ENCODE assay signal across 8 cellular contexts in the genomic region with DNA sequence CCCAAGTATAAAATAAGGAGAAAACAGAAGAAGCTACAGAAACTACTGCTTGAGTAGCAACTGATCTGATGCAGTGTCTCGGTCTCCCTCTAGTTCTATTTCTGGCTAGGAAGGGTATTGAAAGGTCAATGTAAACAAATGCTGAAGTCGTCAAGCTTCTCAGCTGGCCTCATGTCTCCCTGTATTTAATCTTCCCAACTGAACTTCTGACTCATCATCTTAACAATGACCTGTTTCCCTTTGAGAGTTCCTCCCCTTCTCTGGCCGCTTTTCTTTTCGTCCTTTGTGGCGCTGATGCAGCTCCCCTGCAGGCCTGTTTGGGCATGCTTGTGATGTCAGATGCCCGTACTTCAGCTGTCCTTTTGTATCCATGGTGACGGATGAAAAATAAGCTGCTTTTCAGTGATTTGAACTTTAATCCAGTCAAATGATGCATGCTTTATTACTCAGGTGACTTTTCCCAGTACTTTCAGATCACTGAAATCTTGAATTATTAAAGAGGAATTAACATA. TPM values are rescaled to one million over a fixed set of nuclear protein-coding genes. Genes with fewer than 3 reads are reported as not detected.
DNase-seq lines count a peak whose midpoint lies in the region; ATAC-seq and TF ChIP-seq lines count a peak whose summit lies in the region.

No MANE protein-coding gene starts in this region.

- TF ChIP-seq POLR2A in gastrocnemius medialis (IDR thresholded peaks at IDR 0.05) = no peak

- intact Hi-C loops in gastrocnemius medialis (cut with DNase I; ENCODE audit: low total_unique reads) = no loop called here

- no peaks in the 10 kb centered on the region for H3K36me3 ChIP-seq in gastrocnemius medialis

- H3K27ac ChIP-seq in gastrocnemius medialis = peak overlapping the region; percentile 61 to 77 (median 72)

- H3K9me3 ChIP-seq in gastrocnemius medialis = no peaks in the 10 kb centered on the region

- DNase-seq in DMS153 treated with DMSO at 0.1 percent for 48 hours (lab: John Stamatoyannopoulos, UW; ENCODE audit: unreplicated experiment) (peak; percentile 93), NCI-H748 (lab: John Stamatoyannopoulos, UW; ENCODE audit: unreplicated experiment) (peak; percentile 97), brain pericyte (ENCODE audit: low read depth, low spot score) (peak; percentile 98), iPS DF 19.7 (ENCODE audit: low read depth, low spot score) (peak; percentile 93), gastrocnemius medialis (peak; percentile 47 to 77), activated T-cell treated with anti-CD3 and anti-CD28 coated beads for 4 hours (no peak)

- H3K27me3 ChIP-seq in gastrocnemius medialis = no peaks in the 10 kb centered on the region

- peak; percentile 76 for ATAC-seq in GM21360 (IDR thresholded peaks at IDR 0.05; ENCODE audit: unreplicated experiment)
- peak; percentile 85 for ATAC-seq in HG03521 (IDR thresholded peaks at IDR 0.05; ENCODE audit: unreplicated experiment)
- ATAC-seq in gastrocnemius medialis = peak; percentile 96 to 99

- TF ChIP-seq CTCF in gastrocnemius medialis (IDR thresholded peaks at IDR 0.05 in 4 of 5, conservative IDR thresholded peaks at IDR 0.05 in 1 of 5) = peak in 4 of 5 experiments; percentile 26 to 60 (median 53)

- in situ Hi-C loops in gastrocnemius medialis (cut with MboI; ENCODE audit: low sequenced_read_pairs in 4 of 4) = loop anchor here (25.0 kb wide), 3 partner anchors 308 to 567 kb away; partner anchors contain the start of genes HMGN3 (in 3 of the 4), BCKDHB (in 1 of the 4) and PHIP (in 1 of the 4)

- H3K4me1 ChIP-seq in gastrocnemius medialis = peaks cover 7 to 19% of the 10 kb centered on the region in 2 donors

- H3K4me3 ChIP-seq in gastrocnemius medialis = peak overlapping the region; percentile 13 to 39 (median 32)

RNA-seq across cellular contexts. Expression of gene LCA5, which starts 7.8 kb away (rescaled TPM):
- total RNA-seq in gastrocnemius medialis = 1 to 10 TPM in 3 of 4 donors, under 1 TPM in 1; 0.92 to 3.0 (median 1.2) TPM
